Comparison of ENCODE assay signal across 12 cellular contexts in genomic region chr13:27448308-27448707, GRCh38. TPM values are rescaled to one million over a fixed set of nuclear protein-coding genes. Genes with fewer than 3 reads are reported as not detected.
DNase-seq lines count a peak whose midpoint lies in the region; ATAC-seq and TF ChIP-seq lines count a peak whose summit lies in the region.
"Had no signal": no experiment of that assay in that cellular context is flagged by ENCODE, and none has a peak within 500 bp of the region (broad histone marks: within the 10 kb centered on the region; RNA-seq: fewer than 3 reads in every experiment).

No MANE protein-coding gene starts in this region.

- H3K36me3 ChIP-seq in CD4-positive, alpha-beta memory T cell (ENCODE audit: insufficient read depth, low read length) = no peaks in the 10 kb centered on the region
- no peaks in the 10 kb centered on the region for H3K36me3 ChIP-seq in Loucy (ENCODE audit: insufficient read depth, low read length)
- no peaks in the 10 kb centered on the region for H3K36me3 ChIP-seq in osteoblast (ENCODE audit: insufficient read depth, low read length)
- H3K36me3 ChIP-seq: SJSA1, uterus had no signal

- no peak for DNase-seq in CD4-positive, alpha-beta memory T cell
- DNase-seq in central memory CD8-positive, alpha-beta T cell (ENCODE audit: low spot score in 2 of 2) = no peak
- DNase-seq in osteoblast (ENCODE audit: insufficient read length, low spot score, missing footprints) (no peak), foreskin keratinocyte (no peak)
- no peak for DNase-seq in stimulated activated CD4-positive, alpha-beta T cell treated with anti-CD3 and anti-CD28 coated beads, Interleukin-4, amount 100 ng/mL, for 24 hours
- DNase-seq: central memory CD4-positive, alpha-beta T cell; kidney; uterus had no signal

- no peaks in the 10 kb centered on the region for H3K9me3 Mint-ChIP-seq in CD4-positive, alpha-beta memory T cell
- H3K9me3 Mint-ChIP-seq in central memory CD8-positive, alpha-beta T cell = no peaks in the 10 kb centered on the region

- no peaks in the 10 kb centered on the region for H3K27me3 Mint-ChIP-seq in CD4-positive, alpha-beta memory T cell
- H3K27me3 Mint-ChIP-seq in central memory CD8-positive, alpha-beta T cell = no peaks in the 10 kb centered on the region

- H3K9me3 ChIP-seq in CD4-positive, alpha-beta memory T cell (ENCODE audit: control insufficient read depth in 1 of 2, low read length in 2 of 2) = no peaks in the 10 kb centered on the region
- H3K9me3 ChIP-seq in Loucy (ENCODE audit: insufficient read depth, low read depth, low read length) = no peaks in the 10 kb centered on the region
- no peaks in the 10 kb centered on the region for H3K9me3 ChIP-seq in osteoblast (ENCODE audit: low read depth, low read length)
- H3K9me3 ChIP-seq: SJSA1, uterus had no signal

- H3K9ac ChIP-seq in Loucy (ENCODE audit: low read depth, low read length, poor library complexity, severe bottlenecking) = peak overlapping the region; percentile 93

- H3K27ac Mint-ChIP-seq in CD4-positive, alpha-beta memory T cell = peak overlapping the region; percentile 27 to 99 (median 96)
- H3K27ac Mint-ChIP-seq in central memory CD8-positive, alpha-beta T cell (ENCODE audit: low read depth) = peak overlapping the region; percentile 95

- H3K4me2 ChIP-seq in Loucy (ENCODE audit: low read depth, low read length, poor library complexity, severe bottlenecking) (peak overlapping the region; percentile 84), osteoblast (ENCODE audit: insufficient read depth, low read length) (peak overlapping the region; percentile 89)

- H3K9me2 ChIP-seq in Loucy (replicated peaks; ENCODE audit: low read depth, low read length) = no peaks in the 10 kb centered on the region

- CTCF ChIA-PET in CD4-positive, alpha-beta memory T cell (lab: Charles Lee; ENCODE audit: partially characterized antibody) = interaction anchor here (1.2 to 6.9 kb wide), 3 partner anchors 10 to 378 kb away, joined by 3 to 109 read pairs (median 5); partner anchors contain the start of gene GTF3A

- no peak for ATAC-seq in central memory CD8-positive, alpha-beta T cell (replicated peaks; ENCODE audit: extremely low read depth, poor library complexity, severe bottlenecking)
- ATAC-seq in HG03521 (IDR thresholded peaks at IDR 0.05; ENCODE audit: unreplicated experiment) = no peak
- ATAC-seq in GM19467 (IDR thresholded peaks at IDR 0.05; ENCODE audit: unreplicated experiment) = no peak
- no peak for ATAC-seq in foreskin keratinocyte

- peaks cover 7 to 14% of the 10 kb centered on the region in 2 donors for H3K36me3 Mint-ChIP-seq in CD4-positive, alpha-beta memory T cell
- H3K36me3 Mint-ChIP-seq in central memory CD8-positive, alpha-beta T cell (ENCODE audit: insufficient read depth) = peaks cover 24% of the 10 kb centered on the region

- H3K27ac ChIP-seq in CD4-positive, alpha-beta memory T cell (ENCODE audit: low read depth, low read length) = no peak overlapping the region
- no peak overlapping the region for H3K27ac ChIP-seq in osteoblast (ENCODE audit: low read depth, low read length)
- H3K27ac ChIP-seq in foreskin keratinocyte = no peak overlapping the region
- H3K27ac ChIP-seq: SJSA1 had no signal

- H3K79me2 ChIP-seq in Loucy (ENCODE audit: insufficient read depth, low read length) (peaks cover 49% of the 10 kb centered on the region), osteoblast (ENCODE audit: insufficient read depth, low read length) (peaks cover 46% of the 10 kb centered on the region)

- H3K27me3 ChIP-seq in CD4-positive, alpha-beta memory T cell (ENCODE audit: insufficient read depth, low read length) = no peaks in the 10 kb centered on the region
- H3K27me3 ChIP-seq in Loucy (ENCODE audit: insufficient read depth, low read length, poor library complexity, severe bottlenecking) = no peaks in the 10 kb centered on the region
- no peaks in the 10 kb centered on the region for H3K27me3 ChIP-seq in osteoblast (ENCODE audit: insufficient read depth, low read length)
- H3K27me3 ChIP-seq in foreskin keratinocyte = no peaks in the 10 kb centered on the region
- H3K27me3 ChIP-seq: SJSA1, uterus had no signal

- no peak overlapping the region for H3K4me3 ChIP-seq in CD4-positive, alpha-beta memory T cell (ENCODE audit: low read length in 2 of 2)
- peak overlapping the region; percentile 85 for H3K4me3 ChIP-seq in Loucy (ENCODE audit: low read length, poor library complexity, severe bottlenecking)
- no peak overlapping the region for H3K4me3 ChIP-seq in osteoblast (ENCODE audit: insufficient read depth, low read length)
- H3K4me3 ChIP-seq: uterus had no signal

- peak overlapping the region; percentile 20 to 97 (median 93) for H3K4me3 Mint-ChIP-seq in CD4-positive, alpha-beta memory T cell
- peak overlapping the region; percentile 79 for H3K4me3 Mint-ChIP-seq in central memory CD8-positive, alpha-beta T cell

- POLR2A ChIA-PET in CD4-positive, alpha-beta memory T cell (lab: Charles Lee; ENCODE audit: partially characterized antibody) = interaction anchor here (1.9 to 12.2 kb wide), 4 partner anchors 13 to 172 kb away, joined by 8 to 588 read pairs (median 20); partner anchors contain the start of genes GTF3A and LNX2

- H3K4me1 Mint-ChIP-seq in CD4-positive, alpha-beta memory T cell = peaks cover 33 to 75% (median 55%) of the 10 kb centered on the region in 4 donors
- H3K4me1 Mint-ChIP-seq in central memory CD8-positive, alpha-beta T cell = peaks cover 55% of the 10 kb centered on the region

- no peak for TF ChIP-seq CTCF in Loucy (conservative IDR thresholded peaks at IDR 0.05; ENCODE audit: low read length)
- TF ChIP-seq CTCF in osteoblast (IDR thresholded peaks at IDR 0.05; ENCODE audit: extremely low read depth, low read depth, low read length) = no peak
- no peak for TF ChIP-seq CTCF in foreskin keratinocyte (conservative IDR thresholded peaks at IDR 0.05)

- H3K4me1 ChIP-seq in CD4-positive, alpha-beta memory T cell (ENCODE audit: insufficient read depth, low read length) = peaks cover 66% of the 10 kb centered on the region
- H3K4me1 ChIP-seq in Loucy (ENCODE audit: insufficient read depth, low read length, poor library complexity, severe bottlenecking) (peaks cover 62% of the 10 kb centered on the region), osteoblast (ENCODE audit: insufficient read depth, low read length) (peaks cover 12% of the 10 kb centered on the region), foreskin keratinocyte (peaks cover 4% of the 10 kb centered on the region)
- H3K4me1 ChIP-seq: uterus had no signal

- H2AFZ ChIP-seq in Loucy (ENCODE audit: low read length) (no peak overlapping the region), osteoblast (ENCODE audit: low read length) (no peak overlapping the region)

- H3F3A ChIP-seq in Loucy (ENCODE audit: low read depth) = peaks cover 28% of the 10 kb centered on the region

- intact Hi-C loops in CD4-positive, alpha-beta memory T cell (cut with micrococcal nuclease) = no loop called here

- H4K20me1 ChIP-seq in Loucy (ENCODE audit: insufficient read depth, low read length, poor library complexity, severe bottlenecking) (no peaks in the 10 kb centered on the region), osteoblast (ENCODE audit: insufficient read depth, low read length) (peaks cover 4% of the 10 kb centered on the region)

RNA-seq across cellular contexts. Expression of gene MTIF3, which starts 2.1 kb away (rescaled TPM):
- 10 to 100 TPM; 86.4 to 92.4 TPM for total RNA-seq in CD4-positive, alpha-beta memory T cell
- 10 to 100 TPM; 85.6 to 94.4 TPM for polyA plus RNA-seq in CD4-positive, alpha-beta memory T cell
- 63.6 and 65.5 TPM in 2 replicates for total RNA-seq in osteoblast
- total RNA-seq in foreskin keratinocyte = 39.0 and 40.9 TPM in 2 replicates
- polyA plus RNA-seq in foreskin keratinocyte = 44.9 and 45.3 TPM in 2 replicates

RNA-seq across cellular contexts. Expression of gene GTF3A, which starts 23.9 kb away (rescaled TPM):
- total RNA-seq in CD4-positive, alpha-beta memory T cell = 100 to 1,000 TPM; 225 to 236 TPM
- polyA plus RNA-seq in CD4-positive, alpha-beta memory T cell = 100 to 1,000 TPM; 596 to 688 TPM
- total RNA-seq in osteoblast = 111 and 115 TPM in 2 replicates
- total RNA-seq in foreskin keratinocyte = 113 and 117 TPM in 2 replicates
- polyA plus RNA-seq in foreskin keratinocyte = 104 and 114 TPM in 2 replicates
